Comparison of ENCODE assay signal across 8 cellular contexts in the genomic region with DNA sequence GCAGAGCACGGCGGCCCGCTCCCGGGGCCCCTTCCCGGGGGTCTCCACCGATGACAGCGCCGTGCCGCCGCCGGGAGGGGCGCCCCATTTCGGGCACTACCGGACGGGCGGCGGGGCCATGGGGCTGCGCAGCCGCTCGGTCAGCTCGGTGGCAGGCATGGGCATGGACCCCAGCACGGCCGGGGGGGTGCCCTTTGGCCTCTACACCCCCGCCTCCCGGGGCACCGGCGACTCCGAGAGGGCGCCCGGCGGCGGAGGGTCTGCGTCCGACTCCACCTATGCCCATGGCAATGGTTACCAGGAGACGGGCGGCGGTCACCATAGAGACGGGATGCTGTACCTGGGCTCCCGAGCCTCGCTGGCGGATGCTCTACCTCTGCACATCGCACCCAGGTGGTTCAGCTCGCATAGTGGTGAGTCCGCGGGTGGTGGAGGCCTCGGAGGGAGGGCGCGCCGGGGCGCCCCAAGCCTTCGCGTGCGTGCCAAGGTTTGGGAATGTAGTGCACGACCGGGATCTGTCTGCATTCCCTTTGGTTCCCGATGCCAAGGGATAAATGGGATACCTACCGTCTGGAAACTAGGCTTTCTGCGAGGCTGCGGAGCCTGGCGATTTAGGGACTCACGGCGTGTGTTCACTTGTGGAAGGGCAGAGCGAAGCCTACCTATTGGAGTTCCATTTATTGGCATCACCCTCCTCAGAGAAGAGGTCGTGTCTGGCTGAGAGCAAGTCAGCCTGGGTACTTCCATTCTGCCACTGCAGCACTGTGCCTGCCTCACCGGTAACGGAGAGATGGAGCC. TPM values are rescaled to one million over a fixed set of nuclear protein-coding genes. Genes with fewer than 3 reads are reported as not detected.
DNase-seq lines count a peak whose midpoint lies in the region; ATAC-seq and TF ChIP-seq lines count a peak whose summit lies in the region.

No MANE protein-coding gene starts in this region.

- peaks cover 26 to 44% (median 31%) of the 10 kb centered on the region in 4 donors for H3K4me1 ChIP-seq in upper lobe of left lung

- H3K36me3 Mint-ChIP-seq in activated naive CD4-positive, alpha-beta T cell treated with anti-CD3 and anti-CD28 coated beads, Interleukin-2, amount 10 ng/mL, durations not matched to agents 7 days and 5 days, result peaks cover 2% of the 10 kb centered on the region

- CTCF ChIA-PET in activated naive CD4-positive, alpha-beta T cell treated with anti-CD3 and anti-CD28 coated beads, Interleukin-2, amount 10 ng/mL, durations not matched to agents 7 days and 5 days (lab: Charles Lee), result interaction anchor here (0.5 to 6.2 kb wide), 2 partner anchors 111 to 200 kb away, joined by 4 to 135 read pairs; no protein-coding TSS in a partner anchor

- H3K27ac ChIP-seq in upper lobe of left lung, result peak overlapping the region; percentile 82 to 90 (median 86)

- no peaks in the 10 kb centered on the region for H3K9me3 ChIP-seq in upper lobe of left lung

- DNase-seq in EH (ENCODE audit: low read depth) (peak; percentile 65), RKO (ENCODE audit: low spot score) (peak; percentile 44), head of caudate nucleus (peak; percentile 28 to 90 (median 69)), omental fat pad (ENCODE audit: low spot score) (no peak), upper lobe of left lung (peak; percentile 76 to 89)
- DNase-seq in activated naive CD4-positive, alpha-beta T cell treated with anti-CD3 and anti-CD28 coated beads, Interleukin-2, amount 10 ng/mL, durations not matched to agents 7 days and 5 days, result peak; percentile 80

- ATAC-seq in HG02884 (IDR thresholded peaks at IDR 0.05; ENCODE audit: unreplicated experiment), result peak; percentile 39
- ATAC-seq in omental fat pad (ENCODE audit: low FRiP score), result peak; percentile 16
- ATAC-seq in upper lobe of left lung (ENCODE audit: low FRiP score in 2 of 2), result peak in 1 of 2 donors; percentile 43
- no peak for ATAC-seq in HG03196 (IDR thresholded peaks at IDR 0.05; ENCODE audit: unreplicated experiment)

- H3K27me3 ChIP-seq in upper lobe of left lung, result no peaks in the 10 kb centered on the region

- H3K27me3 Mint-ChIP-seq in activated naive CD4-positive, alpha-beta T cell treated with anti-CD3 and anti-CD28 coated beads, Interleukin-2, amount 10 ng/mL, durations not matched to agents 7 days and 5 days, result peaks cover 27% of the 10 kb centered on the region

- intact Hi-C loops in head of caudate nucleus (cut with DNase I), result loop anchor here (2.0 to 10.0 kb wide), 2 partner anchors 65 to 111 kb away; no protein-coding TSS in a partner anchor

- no peaks in the 10 kb centered on the region for H3K36me3 ChIP-seq in upper lobe of left lung

- TF ChIP-seq CTCF in omental fat pad (IDR thresholded peaks at IDR 0.05), result no peak
- peak in 1 of 6 experiments; percentile 4 for TF ChIP-seq CTCF in upper lobe of left lung (IDR thresholded peaks at IDR 0.05)

- no peak for TF ChIP-seq POLR2A in upper lobe of left lung (IDR thresholded peaks at IDR 0.05)

- TF ChIP-seq EP300 in upper lobe of left lung (IDR thresholded peaks at IDR 0.05), result no peak

- H3K4me1 Mint-ChIP-seq in activated naive CD4-positive, alpha-beta T cell treated with anti-CD3 and anti-CD28 coated beads, Interleukin-2, amount 10 ng/mL, durations not matched to agents 7 days and 5 days, result peaks cover 20% of the 10 kb centered on the region

- H3K27ac Mint-ChIP-seq in activated naive CD4-positive, alpha-beta T cell treated with anti-CD3 and anti-CD28 coated beads, Interleukin-2, amount 10 ng/mL, durations not matched to agents 7 days and 5 days, result no peak overlapping the region

- H3K4me3 Mint-ChIP-seq in activated naive CD4-positive, alpha-beta T cell treated with anti-CD3 and anti-CD28 coated beads, Interleukin-2, amount 10 ng/mL, durations not matched to agents 7 days and 5 days, result peak overlapping the region; percentile 69

- no peaks in the 10 kb centered on the region for H3K9me3 Mint-ChIP-seq in activated naive CD4-positive, alpha-beta T cell treated with anti-CD3 and anti-CD28 coated beads, Interleukin-2, amount 10 ng/mL, durations not matched to agents 7 days and 5 days

- 1 to 2% methylated on average over 21 to 38 of the region's 66 CpGs for WGBS in upper lobe of left lung, 2 donors

- H3K4me3 ChIP-seq in upper lobe of left lung, result peak overlapping the region; percentile 31 to 98 (median 90)

RNA-seq across cellular contexts. Expression of gene ZNRF1, which starts 1.1 kb away (rescaled TPM):
- 10 to 100 TPM in 3 of 4 donors, 1 to 10 TPM in 1; 7.5 to 20.7 (median 15.1) TPM for total RNA-seq in omental fat pad
- 10 to 100 TPM; 18.5 to 40.0 (median 27.1) TPM for total RNA-seq in upper lobe of left lung

RNA-seq across cellular contexts. Expression of gene WDR59, which starts 15.0 kb away (rescaled TPM):
- total RNA-seq in omental fat pad (10 to 100 TPM; 16.3 to 30.6 (median 21.8) TPM), upper lobe of left lung (100 to 1,000 TPM in 1 of 6 donors, 10 to 100 TPM in 5; 16.0 to 138 (median 37.5) TPM)
